Comparison of ENCODE assay signal across 26 cellular contexts in genomic region chr1:33097762-33098161, GRCh38. TPM values are rescaled to one million over a fixed set of nuclear protein-coding genes. Genes with fewer than 3 reads are reported as not detected.
DNase-seq lines count a peak whose midpoint lies in the region; ATAC-seq, FAIRE-seq and TF ChIP-seq lines count a peak whose summit lies in the region.
"Had no signal": no experiment of that assay in that cellular context is flagged by ENCODE, and none has a peak within 500 bp of the region (broad histone marks: within the 10 kb centered on the region; RNA-seq: fewer than 3 reads in every experiment).

No MANE protein-coding gene starts in this region.

- intact Hi-C loops in activated CD4-positive, alpha-beta T cell treated with anti-CD3 and anti-CD28 coated beads, Interleukin-2, amount 10 ng/mL, durations not matched to agents 24 days and 14 days (cut with micrococcal nuclease) = loop anchor here (5.0 to 10.0 kb wide), 2 partner anchors 280 to 377 kb away; partner anchors contain the start of genes S100PBP, YARS1 and ZSCAN20
- intact Hi-C loops in K562 (cut with micrococcal nuclease) = no loop called here

- peaks cover 1% of the 10 kb centered on the region for H3K36me3 Mint-ChIP-seq in activated CD4-positive, alpha-beta T cell treated with anti-CD3 and anti-CD28 coated beads, Interleukin-2, amount 10 ng/mL, durations not matched to agents 24 days and 14 days (ENCODE audit: low read depth)
- peaks cover 4% of the 10 kb centered on the region for H3K36me3 Mint-ChIP-seq in stimulated activated effector memory CD8-positive, alpha-beta T cell treated with anti-CD3 and anti-CD28 coated beads, Interleukin-12 subunit alpha, Interleukin-12 subunit beta, amount 100 ng/mL, for 72 hours
- H3K36me3 Mint-ChIP-seq: CD14-positive monocyte had no signal

- H3K79me2 ChIP-seq in K562 (ENCODE audit: control insufficient read depth, insufficient read depth, low read length) = no peaks in the 10 kb centered on the region

- H3K9me3 ChIP-seq in SJCRH30 (replicated peaks) (no peaks in the 10 kb centered on the region), K562 (replicated peaks; ENCODE audit: control insufficient read depth, insufficient read depth, low read depth, low read length) (no peaks in the 10 kb centered on the region)
- H3K9me3 ChIP-seq: gastroesophageal sphincter, stomach, upper lobe of right lung had no signal

- TF ChIP-seq EP300 in K562 (IDR thresholded peaks at IDR 0.05; ENCODE audit: low read length) = no peak

- peaks cover 7% of the 10 kb centered on the region for H4K20me1 ChIP-seq in K562 (replicated peaks; ENCODE audit: control insufficient read depth, insufficient read depth, low read length)

- H3K9me3 Mint-ChIP-seq in activated CD4-positive, alpha-beta T cell treated with anti-CD3 and anti-CD28 coated beads, Interleukin-2, amount 10 ng/mL, durations not matched to agents 24 days and 14 days = no peaks in the 10 kb centered on the region
- H3K9me3 Mint-ChIP-seq in stimulated activated effector memory CD8-positive, alpha-beta T cell treated with anti-CD3 and anti-CD28 coated beads, Interleukin-12 subunit alpha, Interleukin-12 subunit beta, amount 100 ng/mL, for 72 hours = no peaks in the 10 kb centered on the region
- H3K9me3 Mint-ChIP-seq: CD14-positive monocyte, nephron progenitor cell had no signal

- TF ChIP-seq RAD21 in K562 (CRISPR knock-in tag; conservative IDR thresholded peaks at IDR 0.05 in 1 of 2, IDR thresholded peaks at IDR 0.05 in 1 of 2) = no peak

- TF ChIP-seq CTCF in K562 (IDR thresholded peaks at IDR 0.05 in 2 of 3, conservative IDR thresholded peaks at IDR 0.05 in 1 of 3; ENCODE audit: insufficient read depth in 2 of 3, low read depth in 1 of 3, low read length in 3 of 3) = no peak

- H2AFZ ChIP-seq in K562 (ENCODE audit: low read depth, low read length) = no peak overlapping the region; the same call in 1 of the 2 replicates

- H3K9ac ChIP-seq in K562 (ENCODE audit: insufficient read depth in 1 of 2, low read depth in 2 of 2, low read length in 2 of 2) = no peak overlapping the region

- no peak for ATAC-seq in K562
- ATAC-seq in stimulated activated effector memory CD8-positive, alpha-beta T cell treated with anti-CD3 and anti-CD28 coated beads, Interleukin-12 subunit alpha, Interleukin-12 subunit beta, amount 100 ng/mL, for 72 hours = no peak
- ATAC-seq in HG03571 (IDR thresholded peaks at IDR 0.05; ENCODE audit: unreplicated experiment) = no peak
- no peak for ATAC-seq in HG02798 (IDR thresholded peaks at IDR 0.05; ENCODE audit: poor library complexity, unreplicated experiment)
- ATAC-seq: gastroesophageal sphincter, left cardiac atrium, upper lobe of right lung had no signal

- H3K27me3 ChIP-seq in SJCRH30 = no peaks in the 10 kb centered on the region
- H3K27me3 ChIP-seq in K562 (ENCODE audit: control insufficient read depth in 2 of 2, insufficient read depth in 2 of 2, low read length in 2 of 2) = peaks cover 7 to 10% of the 10 kb centered on the region in 2 experiments; a peak in 4 of 5 replicates
- H3K27me3 ChIP-seq: gastroesophageal sphincter, stomach, upper lobe of right lung had no signal

- H3K4me1 ChIP-seq in SJCRH30 = peaks cover 50% of the 10 kb centered on the region
- peaks cover 0 to 12% of the 10 kb centered on the region in 2 experiments; a peak in 4 of 5 replicates for H3K4me1 ChIP-seq in K562 (replicated peaks in 1 of 2; ENCODE audit: control insufficient read depth in 2 of 2, insufficient read depth in 2 of 2, low read length in 2 of 2)
- H3K4me1 ChIP-seq: gastroesophageal sphincter had no signal

- no peak for TF ChIP-seq POLR2A in K562 (conservative IDR thresholded peaks at IDR 0.05)

- no peak overlapping the region for H3K4me3 Mint-ChIP-seq in activated CD4-positive, alpha-beta T cell treated with anti-CD3 and anti-CD28 coated beads, Interleukin-2, amount 10 ng/mL, durations not matched to agents 24 days and 14 days
- H3K4me3 Mint-ChIP-seq in stimulated activated effector memory CD8-positive, alpha-beta T cell treated with anti-CD3 and anti-CD28 coated beads, Interleukin-12 subunit alpha, Interleukin-12 subunit beta, amount 100 ng/mL, for 72 hours = no peak overlapping the region
- H3K4me3 Mint-ChIP-seq: CD14-positive monocyte, nephron progenitor cell had no signal

- peak overlapping the region; percentile 86 for H3K27ac ChIP-seq in SJCRH30
- no peak overlapping the region for H3K27ac ChIP-seq in K562 (ENCODE audit: extremely low read depth, low read depth, low read length)
- H3K27ac ChIP-seq: gastroesophageal sphincter, VCaP had no signal

- CTCF ChIA-PET in K562 (lab: Yijun Ruan, JAX; ENCODE audit: low intra/inter-chr PET ratio) = no interaction called here

- 58% methylated on average over 4 of the region's 4 CpGs for WGBS in K562 (ENCODE audit: insufficient coverage, low coverage, missing lambda C conversion rate)

- H3K4me1 Mint-ChIP-seq in activated CD4-positive, alpha-beta T cell treated with anti-CD3 and anti-CD28 coated beads, Interleukin-2, amount 10 ng/mL, durations not matched to agents 24 days and 14 days = peaks cover 57% of the 10 kb centered on the region
- peaks cover 48% of the 10 kb centered on the region for H3K4me1 Mint-ChIP-seq in stimulated activated effector memory CD8-positive, alpha-beta T cell treated with anti-CD3 and anti-CD28 coated beads, Interleukin-12 subunit alpha, Interleukin-12 subunit beta, amount 100 ng/mL, for 72 hours

- H3K9me1 ChIP-seq in K562 (ENCODE audit: control insufficient read depth, insufficient read depth, low read length) = no peaks in the 10 kb centered on the region

- in situ Hi-C loops in K562 (cut with MboI) = no loop called here

- no peak for FAIRE-seq in K562 (lab: Jason Lieb, UNC)
- FAIRE-seq: A204.1, GM12892 had no signal

- no TSS peak for BruUV-seq in K562 (replicated peaks; lab: Mats Ljungman, UMichigan)

- H3K4me3 ChIP-seq in SJCRH30 (no peak overlapping the region), K562 (no peak overlapping the region)
- H3K4me3 ChIP-seq: gastroesophageal sphincter, stomach, upper lobe of right lung had no signal

- DNase-seq in activated CD4-positive, alpha-beta T cell treated with anti-CD3 and anti-CD28 coated beads, Interleukin-2, amount 10 ng/mL, durations not matched to agents 24 days and 14 days = no peak
- no peak for DNase-seq in activated CD4-positive, alpha-beta T cell treated with anti-CD3 and anti-CD28 coated beads for 4 hours
- DNase-seq in SJCRH30 (no peak), K562 (ENCODE audit: extremely low read depth in 1 of 4, low spot score in 3 of 4) (no peak), NCI-H1417 treated with DMSO at 0.1 percent for 48 hours (lab: John Stamatoyannopoulos, UW) (no peak)
- no peak for DNase-seq in stimulated activated effector memory CD8-positive, alpha-beta T cell treated with anti-CD3 and anti-CD28 coated beads, Interleukin-12 subunit alpha, Interleukin-12 subunit beta, amount 100 ng/mL, for 72 hours (ENCODE audit: low spot score in 2 of 2)
- DNase-seq: activated effector memory CD4-positive, alpha-beta T cell treated with Interleukin-2 at 50 U/mL for 16 hours; amygdala; central memory CD4-positive, alpha-beta T cell; DMS53; left cardiac atrium; mesendoderm; NCI-H2081; NCI-H446; nephron progenitor cell; stimulated activated CD4-positive, alpha-beta T cell treated with anti-CD3 and anti-CD28 coated beads, Interleukin-2, amount 100 ng/mL, for 48 hours; stomach; SW 1271; upper lobe of right lung had no signal

- H3K27me3 Mint-ChIP-seq in activated CD4-positive, alpha-beta T cell treated with anti-CD3 and anti-CD28 coated beads, Interleukin-2, amount 10 ng/mL, durations not matched to agents 24 days and 14 days = no peaks in the 10 kb centered on the region

- peak overlapping the region; percentile 59 for H3K27ac Mint-ChIP-seq in activated CD4-positive, alpha-beta T cell treated with anti-CD3 and anti-CD28 coated beads, Interleukin-2, amount 10 ng/mL, durations not matched to agents 24 days and 14 days
- peak overlapping the region; percentile 99 for H3K27ac Mint-ChIP-seq in stimulated activated effector memory CD8-positive, alpha-beta T cell treated with anti-CD3 and anti-CD28 coated beads, Interleukin-12 subunit alpha, Interleukin-12 subunit beta, amount 100 ng/mL, for 72 hours
- H3K27ac Mint-ChIP-seq: nephron progenitor cell had no signal

- peaks cover 3% of the 10 kb centered on the region; the same call in 1 of the 2 replicates for H3K36me3 ChIP-seq in SJCRH30
- H3K36me3 ChIP-seq in K562 (ENCODE audit: control insufficient read depth, insufficient read depth, low read length) = no peaks in the 10 kb centered on the region
- H3K36me3 ChIP-seq: upper lobe of right lung had no signal

- no peak overlapping the region for H3K4me2 ChIP-seq in K562 (ENCODE audit: insufficient read depth, low read length)

- POLR2A ChIA-PET in K562 (lab: Yijun Ruan, JAX) = interaction anchor here (0.9 kb wide), 1 partner anchor 16 kb away, joined by 3 read pairs; no protein-coding TSS in a partner anchor

TF ChIP-seq in K562, 482 proteins besides CTCF, POLR2A, EP300 and RAD21 (continues in another document):
- TF ChIP-seq MYC (IDR thresholded peaks at IDR 0.05; ENCODE audit: low read depth, low read length) (no peak), MYC (CRISPR knock-in tag; IDR thresholded peaks at IDR 0.05; ENCODE audit: borderline replicate concordance, low read depth) (no peak), DMBX1 (CRISPR knock-in tag; IDR thresholded peaks at IDR 0.05; ENCODE audit: borderline replicate concordance) (no peak)

RNA-seq across cellular contexts. Expression of gene AZIN2, which starts 16.8 kb away (rescaled TPM):
- total RNA-seq in activated CD4-positive, alpha-beta T cell treated with anti-CD3 and anti-CD28 coated beads, Interleukin-2, amount 10 ng/mL, durations not matched to agents 24 days and 14 days = 1.3 and 1.4 TPM in 2 replicates
- 8.4 and 8.8 TPM in 2 replicates for total RNA-seq in SJCRH30 (2014; rRNA removed; shearing (Covaris generic))
- 3.5 and 3.7 TPM in 2 replicates for total RNA-seq in K562 (2011; cell fraction: chromatin; rRNA removed; ENCODE audit: low replicate concordance)
- 2.2 and 6.7 TPM in 2 replicates for total RNA-seq in K562 (2011; cell fraction: nucleolus; rRNA removed)
- total RNA-seq in K562 (2011; cell fraction: nucleoplasm; rRNA removed) = 1.5 and 3.9 TPM in 2 replicates
- total RNA-seq in K562 (2014; rRNA removed) (0.61 and 0.91 TPM in 2 replicates), K562 (2014; rRNA removed; fragmentation: Illumina TruSeq; extraction: Trizol) (0.18 and 0.57 TPM in 2 replicates), K562 (2015; rRNA removed; fragmentation: Illumina TruSeq; extraction: Trizol) (0.14 and 0.23 TPM in 2 replicates), K562 (2021) (0.36 and 0.42 TPM in 2 replicates)
- polyA plus RNA-seq in K562 (2011; rRNA removed) (0.41 and 0.68 TPM in 2 replicates), K562 (2014; fragmentation: Illumina TruSeq; extraction: Trizol) (0.06 and 0.82 TPM in 2 replicates), K562 (2014; fragmentation: Nextera tagmentation; extraction: Ambion mirVana) (not detected), K562 (2014; rRNA removed) (0.22 and 0.56 TPM in 2 replicates)
- polyA plus RNA-seq in K562 (2011; cell fraction: cytosol; rRNA removed) = 0.41 and 0.57 TPM in 2 replicates
- 1.8 and 1.9 TPM in 2 replicates for polyA plus RNA-seq in K562 (2011; cell fraction: nucleus; rRNA removed)
- polyA plus RNA-seq in K562 (2012) = 0.65 and 1.1 TPM in 2 replicates
- polyA minus RNA-seq in K562 (2011; rRNA and poly(A)+ RNA removed) = 0.39 and 0.77 TPM in 2 replicates
- polyA minus RNA-seq in K562 (2011; cell fraction: cytosol; rRNA and poly(A)+ RNA removed) = not detected in 2 replicates
- 1.2 and 2.2 TPM in 2 replicates for polyA minus RNA-seq in K562 (2011; cell fraction: nucleus; rRNA and poly(A)+ RNA removed)
